8 cellular contexts compared by ENCODE assay signal in genomic region chr6:150741633-150742200, GRCh38.
DNase-seq lines count a peak whose midpoint lies in the region; ATAC-seq and TF ChIP-seq lines count a peak whose summit lies in the region.

No MANE protein-coding gene starts in this region.

- WGBS in liver, result 52% methylated on average over 6 of the region's 6 CpGs

- no peak overlapping the region for H3K27ac ChIP-seq in liver (ENCODE audit: low read depth in 1 of 2, low read length in 2 of 2)

- peak; percentile 52 for TF ChIP-seq CTCF in activated B cell treated with CpG ODN at 0.5 μM for 24 hours (IDR thresholded peaks at IDR 0.05)
- TF ChIP-seq CTCF in liver (IDR thresholded peaks at IDR 0.05; ENCODE audit: low read depth, low read length, missing input control), result peak; percentile 49
- TF ChIP-seq CTCF in Calu3 (IDR thresholded peaks at IDR 0.05; ENCODE audit: unreplicated experiment), result no peak

- no TSS peak for BruUV-seq in Calu3 (replicated peaks; lab: Mats Ljungman, UMichigan)

- H3K9me3 ChIP-seq in liver (ENCODE audit: control insufficient read depth in 4 of 4, low read length in 3 of 4), result no peaks in the 10 kb centered on the region

- no peaks in the 10 kb centered on the region for H3K36me3 ChIP-seq in liver (ENCODE audit: control insufficient read depth in 4 of 4, insufficient read depth in 3 of 4, low read depth in 1 of 4, low read length in 3 of 4)

- CTCF ChIA-PET in activated B cell treated with CpG ODN at 0.5 μM for 24 hours (lab: Charles Lee) (interaction anchor here (0.7 to 2.2 kb wide), 24 partner anchors 8 to 671 kb away, joined by 3 to 60 read pairs (median 5); partner anchors contain the start of gene PLEKHG1), Calu3 (lab: Charles Lee) (interaction anchor here (1.4 kb wide), 1 partner anchor 323 kb away, joined by 3 read pairs; no protein-coding TSS in a partner anchor)

- H3K4me3 ChIP-seq in liver (ENCODE audit: low read depth in 1 of 3, low read length in 3 of 3), result no peak overlapping the region

- H3K9me3 Mint-ChIP-seq in activated B cell treated with CpG ODN at 0.5 μM for 24 hours (no peaks in the 10 kb centered on the region), Calu3 (ENCODE audit: low read depth, unreplicated experiment) (no peaks in the 10 kb centered on the region)

- H3K27me3 ChIP-seq in liver (ENCODE audit: control insufficient read depth in 4 of 4, insufficient read depth in 4 of 4, low read length in 3 of 4), result no peaks in the 10 kb centered on the region

- ATAC-seq in GM18868 (IDR thresholded peaks at IDR 0.05; ENCODE audit: unreplicated experiment) (peak; percentile 42), activated B cell treated with CpG ODN at 0.5 μM for 24 hours (ENCODE audit: low read depth) (peak; percentile 72)

- H3K4me1 Mint-ChIP-seq in activated B cell treated with CpG ODN at 0.5 μM for 24 hours (peaks cover 66% of the 10 kb centered on the region), Calu3 (ENCODE audit: low read depth, unreplicated experiment) (peaks cover 15% of the 10 kb centered on the region)

- DNase-seq in COLO668 (lab: John Stamatoyannopoulos, UW; ENCODE audit: unreplicated experiment) (peak; percentile 1), activated B cell treated with CpG ODN at 0.5 μM for 24 hours (no peak), NCI-H187 treated with DMSO at 0.1 percent for 48 hours (lab: John Stamatoyannopoulos, UW) (no peak), HPDE6-E6E7 (ENCODE audit: extremely low spot score) (no peak), MV-4-11 (lab: John Stamatoyannopoulos, UW) (no peak), Calu3 (no peak)

- intact Hi-C loops in activated B cell treated with CpG ODN at 0.5 μM for 24 hours (cut with micrococcal nuclease) (loop anchor here (1.0 to 5.0 kb wide), 7 partner anchors 57 to 323 kb away; partner anchors contain the start of gene PLEKHG1), Calu3 (cut with micrococcal nuclease; ENCODE audit: unreplicated experiment) (loop anchor here (5.0 kb wide), 1 partner anchor 324 kb away; no protein-coding TSS in a partner anchor)

- H3K27ac Mint-ChIP-seq in activated B cell treated with CpG ODN at 0.5 μM for 24 hours (peak overlapping the region; percentile 57), Calu3 (ENCODE audit: unreplicated experiment) (no peak overlapping the region)

- TF ChIP-seq RAD21 in liver (IDR thresholded peaks at IDR 0.05), result peak; percentile 78 to 88

- H3K36me3 Mint-ChIP-seq in activated B cell treated with CpG ODN at 0.5 μM for 24 hours (ENCODE audit: low read depth), result peaks cover 57% of the 10 kb centered on the region
- peaks cover 5% of the 10 kb centered on the region for H3K36me3 Mint-ChIP-seq in Calu3 (ENCODE audit: insufficient read depth, unreplicated experiment)

- POLR2A ChIA-PET in activated B cell treated with CpG ODN at 0.5 μM for 24 hours (lab: Charles Lee), result interaction anchor here (0.7 to 1.7 kb wide), 10 partner anchors 24 to 323 kb away, joined by 3 to 15 read pairs (median 4); partner anchors contain the start of gene PLEKHG1

- peaks cover 0 to 5% (median 0%) of the 10 kb centered on the region in 4 donors for H3K4me1 ChIP-seq in liver (ENCODE audit: control insufficient read depth in 4 of 4, insufficient read depth in 4 of 4, low read length in 3 of 4)

- H3K27me3 Mint-ChIP-seq in activated B cell treated with CpG ODN at 0.5 μM for 24 hours, result no peaks in the 10 kb centered on the region
- H3K27me3 Mint-ChIP-seq in Calu3 (ENCODE audit: unreplicated experiment), result no peaks in the 10 kb centered on the region

- H3K9ac ChIP-seq in liver (ENCODE audit: low read depth in 1 of 2, low read length in 2 of 2), result no peak overlapping the region

- H3K4me3 Mint-ChIP-seq in activated B cell treated with CpG ODN at 0.5 μM for 24 hours (no peak overlapping the region), Calu3 (ENCODE audit: low read depth, unreplicated experiment) (no peak overlapping the region)

TF ChIP-seq in liver, 16 proteins besides CTCF, POLR2A, EP300 and RAD21:
- TF ChIP-seq EGR1 (IDR thresholded peaks at IDR 0.05; ENCODE audit: low read depth in 2 of 2) (no peak), HNF4A (conservative IDR thresholded peaks at IDR 0.05) (peak; percentile 13 to 17), GABPA (IDR thresholded peaks at IDR 0.05 in 1 of 2, conservative IDR thresholded peaks at IDR 0.05 in 1 of 2) (no peak)
